Comparison of ENCODE assay signal across 1 cellular context in genomic region chr12:62629971-62630739, GRCh38.
A peak's percentile ranks its signal among the peaks of the same experiment; 100 is the strongest.
TF ChIP-seq lines count a peak whose summit lies in the region.

No MANE protein-coding gene starts in this region.

TF ChIP-seq in GM23338, 12 proteins besides CTCF, POLR2A, EP300 and RAD21:
- 0 out of 2 replicates have a peak, but pooled peaks have one; percentile 18 for TF ChIP-seq ZNF462 (CRISPR knock-in tag; IDR thresholded peaks at IDR 0.05)
- TF ChIP-seq EZH2 (IDR thresholded peaks at IDR 0.05; ENCODE audit: low read depth, unreplicated experiment) = no peak
- TF ChIP-seq JUNB (IDR thresholded peaks at IDR 0.05; ENCODE audit: unreplicated experiment) = no peak
- TF ChIP-seq REST (IDR thresholded peaks at IDR 0.05; ENCODE audit: unreplicated experiment) = no peak
